In the genomic region with DNA sequence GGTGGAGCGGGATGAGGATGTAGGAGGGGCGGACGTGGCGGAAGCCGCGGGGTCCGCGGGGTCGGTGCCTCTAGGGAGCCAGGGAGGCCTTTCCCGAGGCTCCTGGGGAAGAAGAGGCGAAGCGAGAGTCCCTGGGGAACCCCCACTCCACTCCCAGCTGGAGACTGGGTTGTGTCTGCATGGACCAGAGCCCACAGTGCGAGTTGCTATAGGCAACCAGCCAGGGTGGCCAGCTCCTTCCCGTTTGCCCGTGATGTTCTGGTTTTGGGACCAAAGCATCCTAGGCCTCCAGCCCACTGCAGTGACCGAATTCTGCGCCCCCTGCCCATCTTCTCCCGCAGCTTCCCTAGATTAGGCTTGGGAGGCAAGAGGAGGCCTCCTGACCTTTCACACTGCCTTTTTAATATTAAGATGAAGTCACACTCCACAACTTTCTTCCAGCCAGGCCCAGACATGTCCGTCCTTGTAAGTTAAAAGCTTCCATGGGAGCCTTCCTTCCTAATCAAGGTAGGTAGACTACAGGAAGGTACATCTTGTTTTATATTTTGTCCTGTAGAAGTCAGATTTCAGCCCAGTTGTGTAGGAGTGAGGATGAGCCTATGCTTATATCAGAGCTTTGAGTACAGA, we compare ENCODE assay signal across 1 cellular context.
TF ChIP-seq lines count a peak whose summit lies in the region.

No MANE protein-coding gene starts in this region.

TF ChIP-seq in IMR-90, 13 proteins besides CTCF, POLR2A, EP300 and RAD21:
- TF ChIP-seq MAFK (IDR thresholded peaks at IDR 0.05; ENCODE audit: low read depth, low read length) (no peak), SMC3 (IDR thresholded peaks at IDR 0.05; ENCODE audit: low read depth, low read length) (no peak), BHLHE40 (IDR thresholded peaks at IDR 0.05; ENCODE audit: low read depth, low read length) (no peak), MXI1 (IDR thresholded peaks at IDR 0.05; ENCODE audit: borderline replicate concordance, low read depth, low read length) (no peak), CEBPB (IDR thresholded peaks at IDR 0.05; ENCODE audit: low read depth, low read length) (no peak), RCOR1 (IDR thresholded peaks at IDR 0.05; ENCODE audit: insufficient replicate concordance, low read length) (no peak), RFX5 (IDR thresholded peaks at IDR 0.05; ENCODE audit: low read depth, low read length) (no peak), NFE2L2 (IDR thresholded peaks at IDR 0.05; ENCODE audit: low read depth, low read length) (no peak)
